Comparison of ENCODE assay signal across 19 cellular contexts in genomic region chr17:9170822-9171221, GRCh38.
A peak's percentile ranks its signal among the peaks of the same experiment; 100 is the strongest.
DNase-seq lines count a peak whose midpoint lies in the region; ATAC-seq and TF ChIP-seq lines count a peak whose summit lies in the region.
"Had no signal": no experiment of that assay in that cellular context is flagged by ENCODE, and none has a peak within 500 bp of the region (broad histone marks: within the 10 kb centered on the region; RNA-seq: fewer than 3 reads in every experiment).

No MANE protein-coding gene starts in this region.

- no peaks in the 10 kb centered on the region for H3K36me3 ChIP-seq in right lobe of liver
- H3K36me3 ChIP-seq in uterus, result no peaks in the 10 kb centered on the region

- H3K27ac Mint-ChIP-seq in activated CD4-positive, alpha-beta T cell treated with anti-CD3 and anti-CD28 coated beads for 36 hours, result no peak overlapping the region

- no peak overlapping the region for H3K4me3 Mint-ChIP-seq in activated CD4-positive, alpha-beta T cell treated with anti-CD3 and anti-CD28 coated beads for 36 hours

- peaks cover 0 to 47% (median 15%) of the 10 kb centered on the region in 4 donors for H3K4me1 ChIP-seq in right lobe of liver
- H3K4me1 ChIP-seq in uterus, result no peaks in the 10 kb centered on the region

- H3K9me3 Mint-ChIP-seq in activated CD4-positive, alpha-beta T cell treated with anti-CD3 and anti-CD28 coated beads for 36 hours (ENCODE audit: low read depth), result no peaks in the 10 kb centered on the region

- POLR2A ChIA-PET in activated CD4-positive, alpha-beta T cell treated with anti-CD3 and anti-CD28 coated beads for 36 hours (lab: Charles Lee), result no interaction called here

- H3K4me1 Mint-ChIP-seq in activated CD4-positive, alpha-beta T cell treated with anti-CD3 and anti-CD28 coated beads for 36 hours, result peaks cover 9% of the 10 kb centered on the region

- intact Hi-C loops in activated CD4-positive, alpha-beta T cell treated with anti-CD3 and anti-CD28 coated beads for 36 hours (cut with DNase I, micrococcal nuclease), result no loop called here
- intact Hi-C loops in right lobe of liver (cut with DNase I), result no loop called here
- intact Hi-C loops in uterus (cut with DNase I; ENCODE audit: low total_unique reads), result no loop called here

- DNase-seq in activated CD4-positive, alpha-beta T cell treated with anti-CD3 and anti-CD28 coated beads for 36 hours, result peak; percentile 7
- no peak for DNase-seq in activated CD4-positive, alpha-beta T cell treated with anti-CD3 and anti-CD28 coated beads for 48 hours
- peak; percentile 56 to 73 (median 69) for DNase-seq in right lobe of liver
- DNase-seq in midbrain (lab: John Stamatoyannopoulos, UW), result no peak
- no peak for DNase-seq in NCI-H2081 (lab: John Stamatoyannopoulos, UW)
- DNase-seq in uterus, result no peak
- DNase-seq: C1 segment of cervical spinal cord, DMS53, NCI-H1048, NCI-H1694 treated with DMSO at 0.1 percent for 48 hours, NCI-H446 had no signal

- H3K27ac ChIP-seq in right lobe of liver (peak overlapping the region in 2 of 3 donors; percentile 54 to 56), uterus (no peak overlapping the region)
- H3K27ac ChIP-seq: HL-60 had no signal

- H3K36me3 Mint-ChIP-seq in activated CD4-positive, alpha-beta T cell treated with anti-CD3 and anti-CD28 coated beads for 36 hours (ENCODE audit: low read depth), result no peaks in the 10 kb centered on the region

- TF ChIP-seq POLR2A in right lobe of liver (IDR thresholded peaks at IDR 0.05) (peak; percentile 17), uterus (IDR thresholded peaks at IDR 0.05) (no peak)

- no peak for ATAC-seq in activated CD4-positive, alpha-beta T cell treated with anti-CD3 and anti-CD28 coated beads for 36 hours
- ATAC-seq in esophagus mucosa, result peak; percentile 7
- peak; percentile 52 to 67 (median 60) for ATAC-seq in right lobe of liver
- ATAC-seq in GM19035 (IDR thresholded peaks at IDR 0.05; ENCODE audit: unreplicated experiment), result no peak
- ATAC-seq: GM12878, HCT116, K562, Right ventricle myocardium inferior, SK-N-SH treated with all-trans-retinoic acid at 6 μM for 48 hours had no signal

- H3K27me3 ChIP-seq in right lobe of liver (no peaks in the 10 kb centered on the region), uterus (no peaks in the 10 kb centered on the region)

- H3K27me3 Mint-ChIP-seq in activated CD4-positive, alpha-beta T cell treated with anti-CD3 and anti-CD28 coated beads for 36 hours, result peaks cover 2% of the 10 kb centered on the region

- CTCF ChIA-PET in activated CD4-positive, alpha-beta T cell treated with anti-CD3 and anti-CD28 coated beads for 36 hours (lab: Charles Lee), result no interaction called here

- H3K9me3 ChIP-seq in right lobe of liver, result no peaks in the 10 kb centered on the region
- no peaks in the 10 kb centered on the region for H3K9me3 ChIP-seq in uterus

- H3K4me3 ChIP-seq in right lobe of liver, result no peak overlapping the region
- no peak overlapping the region for H3K4me3 ChIP-seq in uterus
- H3K4me3 ChIP-seq: GM12878, K562 had no signal

- TF ChIP-seq CTCF in right lobe of liver (IDR thresholded peaks at IDR 0.05) (no peak), uterus (IDR thresholded peaks at IDR 0.05) (no peak)

- 26% methylated on average over 5 of the region's 7 CpGs for WGBS in right lobe of liver (ENCODE audit: insufficient coverage, low coverage, low lambda C conversion rate, missing lambda C conversion rate)

Comparison
In these comparisons a context has a peak if more than half of its experiments do, and no peak if none do; other contexts are left out.
1. DNase-seq: peak in activated CD4-positive, alpha-beta T cell treated with anti-CD3 and anti-CD28 coated beads for 36 hours (single experiment) and right lobe of liver (3 of 3); none in activated CD4-positive, alpha-beta T cell treated with anti-CD3 and anti-CD28 coated beads for 48 hours (single experiment), midbrain (single experiment), NCI-H2081 (0 of 2) and uterus (0 of 2).
2. ATAC-seq: peak in esophagus mucosa (single experiment) and right lobe of liver (4 of 4); none in activated CD4-positive, alpha-beta T cell treated with anti-CD3 and anti-CD28 coated beads for 36 hours (single experiment) and GM19035 (single experiment).
3. H3K27ac ChIP-seq: peak in right lobe of liver (2 of 3); none in uterus (0 of 2).